32 cellular contexts compared by ENCODE assay signal in genomic region chr5:137039939-137040515, GRCh38.
DNase-seq lines count a peak whose midpoint lies in the region; FAIRE-seq and TF ChIP-seq lines count a peak whose summit lies in the region.
"Had no signal": no experiment of that assay in that cellular context is flagged by ENCODE, and none has a peak within 500 bp of the region (broad histone marks: within the 10 kb centered on the region; RNA-seq: fewer than 3 reads in every experiment).

No MANE protein-coding gene starts in this region.

- H3K4me1 Mint-ChIP-seq in neural progenitor cell = peaks cover 15% of the 10 kb centered on the region
- H3K4me1 Mint-ChIP-seq: B cell; CD8-positive, alpha-beta memory T cell; immature natural killer cell; nephron had no signal

- FAIRE-seq in RCC 7860 (lab: Jason Lieb, UNC) = no peak
- FAIRE-seq: A549, TTC549 had no signal

- no peak overlapping the region for H3K27ac Mint-ChIP-seq in neural progenitor cell
- H3K27ac Mint-ChIP-seq: B cell, HFFc6, immature natural killer cell, nephron had no signal

- H3K79me2 ChIP-seq in neural progenitor cell (ENCODE audit: low read depth) (no peaks in the 10 kb centered on the region), MM.1S (ENCODE audit: low read length) (no peaks in the 10 kb centered on the region)
- H3K79me2 ChIP-seq: parathyroid adenoma had no signal

- H3K27ac ChIP-seq in 22Rv1 (no peak overlapping the region), neural progenitor cell (no peak overlapping the region), MM.1S (ENCODE audit: low read length) (no peak overlapping the region)
- H3K27ac ChIP-seq: A549, colonic mucosa, esophagus muscularis mucosa, parathyroid adenoma, sigmoid colon, stomach, transverse colon had no signal

- H3K9me2 ChIP-seq in MM.1S (replicated peaks; ENCODE audit: insufficient read depth, low read length) = no peaks in the 10 kb centered on the region

- DNase-seq in NCI-H1694 (lab: John Stamatoyannopoulos, UW) = peak; percentile 46
- peak; percentile 86 to 90 for DNase-seq in NCI-H526 (lab: John Stamatoyannopoulos, UW)
- DNase-seq in epithelial cell of proximal tubule (ENCODE audit: low read depth) = no peak
- no peak for DNase-seq in RCC 7860 (ENCODE audit: low spot score)
- DNase-seq in neural progenitor cell (ENCODE audit: low spot score) = no peak
- no peak for DNase-seq in MM.1S
- no peak for DNase-seq in KG1 (lab: John Stamatoyannopoulos, UW)
- DNase-seq: activated CD4-positive, alpha-beta T cell treated with anti-CD3 and anti-CD28 coated beads for 1 hour; activated CD8-positive, alpha-beta memory T cell treated with anti-CD3 and anti-CD28 coated beads for 24 hours; activated gamma-delta T cell; activated T-cell treated with anti-CD3 and anti-CD28 coated beads, Interleukin-2, amount 50 U/mL, for 1 hour; CD8-positive, alpha-beta memory T cell; colonic mucosa; DMS53; foreskin melanocyte; HFFc6; hippocampal formation; immature natural killer cell; NCI-H1436; NCI-H2227 treated with DMSO at 0.1 percent for 48 hours; SIG-M5; sigmoid colon; stimulated activated CD4-positive, alpha-beta T cell treated with anti-CD3 and anti-CD28 coated beads, Interleukin-15, amount 100 ng/mL, for 24 hours; stomach; transverse colon had no signal

- peaks cover 3% of the 10 kb centered on the region for H3K9me3 Mint-ChIP-seq in neural progenitor cell
- H3K9me3 Mint-ChIP-seq: HFFc6 had no signal

- no peaks in the 10 kb centered on the region for H3K36me3 ChIP-seq in neural progenitor cell
- H3K36me3 ChIP-seq in MM.1S (replicated peaks; ENCODE audit: insufficient read depth, low read length) = no peaks in the 10 kb centered on the region
- H3K36me3 ChIP-seq: colonic mucosa, esophagus muscularis mucosa, sigmoid colon, stomach, transverse colon had no signal

- H3K4me2 ChIP-seq in neural progenitor cell = no peak overlapping the region
- no peak overlapping the region for H3K4me2 ChIP-seq in MM.1S (ENCODE audit: low read depth, low read length)
- H3K4me2 ChIP-seq: A549 had no signal

- no peak overlapping the region for H3K4me3 Mint-ChIP-seq in neural progenitor cell
- H3K4me3 Mint-ChIP-seq: B cell; CD8-positive, alpha-beta memory T cell; HFFc6; immature natural killer cell; nephron had no signal

- TF ChIP-seq CTCF in 22Rv1 (IDR thresholded peaks at IDR 0.05) (0 out of 2 replicates have a peak, but pooled peaks have one; percentile 9), epithelial cell of proximal tubule (conservative IDR thresholded peaks at IDR 0.05; ENCODE audit: low read depth, low read length) (peak; percentile 32), neural progenitor cell (IDR thresholded peaks at IDR 0.05) (no peak), MM.1S (IDR thresholded peaks at IDR 0.05; ENCODE audit: low read length) (no peak)

- H3K4me1 ChIP-seq in neural progenitor cell = peaks cover 11% of the 10 kb centered on the region
- H3K4me1 ChIP-seq in MM.1S (ENCODE audit: low read length) = no peaks in the 10 kb centered on the region
- H3K4me1 ChIP-seq: A549, colonic mucosa, esophagus muscularis mucosa, parathyroid adenoma, sigmoid colon, stomach, transverse colon had no signal

- H3K27me3 Mint-ChIP-seq in neural progenitor cell (ENCODE audit: insufficient read depth, low read depth) = no peaks in the 10 kb centered on the region

- no peaks in the 10 kb centered on the region for H4K20me1 ChIP-seq in neural progenitor cell (ENCODE audit: low read depth)
- H4K20me1 ChIP-seq in MM.1S (ENCODE audit: insufficient read depth, low read length) = no peaks in the 10 kb centered on the region

- H3K36me3 Mint-ChIP-seq in neural progenitor cell = no peaks in the 10 kb centered on the region
- H3K36me3 Mint-ChIP-seq: CD8-positive, alpha-beta memory T cell; immature natural killer cell had no signal

- H3K9ac ChIP-seq in neural progenitor cell (no peak overlapping the region), MM.1S (ENCODE audit: low read length) (no peak overlapping the region)
- H3K9ac ChIP-seq: parathyroid adenoma had no signal

- H2AFZ ChIP-seq in neural progenitor cell (replicated peaks) (no peak overlapping the region), MM.1S (ENCODE audit: low read length) (no peak overlapping the region)
- H2AFZ ChIP-seq: parathyroid adenoma had no signal

- H3K4me3 ChIP-seq in epithelial cell of proximal tubule (ENCODE audit: low read depth, low read length) = no peak overlapping the region
- no peak overlapping the region for H3K4me3 ChIP-seq in neural progenitor cell
- no peak overlapping the region for H3K4me3 ChIP-seq in MM.1S (ENCODE audit: low read length)
- H3K4me3 ChIP-seq: A549, colonic mucosa, esophagus muscularis mucosa, sigmoid colon, stomach, transverse colon had no signal

- H3F3A ChIP-seq in neural progenitor cell (ENCODE audit: low read depth) = no peaks in the 10 kb centered on the region
- H3F3A ChIP-seq in MM.1S (ENCODE audit: insufficient read depth, low read length) = no peaks in the 10 kb centered on the region

- H3K9me3 ChIP-seq in neural progenitor cell (ENCODE audit: low read depth) = no peaks in the 10 kb centered on the region
- H3K9me3 ChIP-seq in MM.1S (replicated peaks; ENCODE audit: insufficient read depth, low read length) = no peaks in the 10 kb centered on the region
- H3K9me3 ChIP-seq: A549, colonic mucosa, transverse colon had no signal

- no peaks in the 10 kb centered on the region for H3K27me3 ChIP-seq in neural progenitor cell
- H3K27me3 ChIP-seq in MM.1S (replicated peaks; ENCODE audit: insufficient read depth, low read length) = no peaks in the 10 kb centered on the region
- H3K27me3 ChIP-seq: colonic mucosa, sigmoid colon, transverse colon had no signal

Comparison
In these comparisons a context has a peak if more than half of its experiments do, and no peak if none do; other contexts are left out.
1. CTCF ChIP-seq: peak in 22Rv1 (single experiment) and epithelial cell of proximal tubule (single experiment); none in neural progenitor cell (single experiment) and MM.1S (single experiment).
2. DNase-seq: peak in NCI-H1694 (single experiment) and NCI-H526 (2 of 2); none in epithelial cell of proximal tubule (single experiment), RCC 7860 (single experiment), neural progenitor cell (single experiment), MM.1S (single experiment) and KG1 (single experiment).